Comparison of ENCODE assay signal across 35 cellular contexts in genomic region chr5:156634301-156634700, GRCh38.
"Had no signal": no experiment of that assay in that cellular context is flagged by ENCODE, and none has a peak within 500 bp of the region (broad histone marks: within the 10 kb centered on the region; RNA-seq: fewer than 3 reads in every experiment).

No MANE protein-coding gene starts in this region.

- H3K4me3 ChIP-seq: MG63 had no signal

- H3K36me3 ChIP-seq: MG63 had no signal

- H3K9me3 ChIP-seq: MG63 had no signal

- DNase-seq: Karpas-422, Kasumi-1, MG63, MM.1S, MV-4-11, NCI-H1048, NCI-H1092, NCI-H1092 treated with DMSO at 0.1 percent for 48 hours, NCI-H1105, NCI-H1105 treated with DMSO at 0.1 percent for 48 hours, NCI-H1417, NCI-H1417 treated with DMSO at 0.1 percent for 48 hours, NCI-H1436, NCI-H1436 treated with DMSO at 0.1 percent for 48 hours, NCI-H146, NCI-H1694, NCI-H1694 treated with DMSO at 0.1 percent for 48 hours, NCI-H187, NCI-H187 treated with DMSO at 0.1 percent for 48 hours, NCI-H1930, NCI-H2029, NCI-H2029 treated with DMSO at 0.1 percent for 48 hours, NCI-H2081, NCI-H2081 treated with DMSO at 0.1 percent for 48 hours, NCI-H2107, NCI-H2171, NCI-H2171 treated with DMSO at 0.1 percent for 48 hours, NCI-H2227 treated with DMSO at 0.1 percent for 48 hours, NCI-H226, NCI-H345, NCI-H446, NCI-H446 treated with DMSO at 0.1 percent for 48 hours, NCI-H510A, NCI-H510A treated with DMSO at 0.1 percent for 48 hours, NCI-H524 had no signal

- H3K27me3 ChIP-seq: MG63 had no signal
